1 cellular context compared by ENCODE assay signal in genomic region chr1:11929849-11930248, GRCh38.
A peak's percentile ranks its signal among the peaks of the same experiment; 100 is the strongest.
TF ChIP-seq lines count a peak whose summit lies in the region.

No MANE protein-coding gene starts in this region.

TF ChIP-seq in HepG2, 621 proteins besides CTCF, POLR2A, EP300 and RAD21 (continued from another document and continues in another):
- TF ChIP-seq TFAP4 (IDR thresholded peaks at IDR 0.05; ENCODE audit: borderline replicate concordance, low read depth) (peak; percentile 66; the same call in 1 of the 2 replicates), ZBTB39 (CRISPR knock-in tag; IDR thresholded peaks at IDR 0.05) (no peak), RBAK (CRISPR knock-in tag; IDR thresholded peaks at IDR 0.05) (no peak), SOX5 (CRISPR knock-in tag; IDR thresholded peaks at IDR 0.05; ENCODE audit: borderline replicate concordance) (peak; percentile 67), ZNF747 (CRISPR knock-in tag; IDR thresholded peaks at IDR 0.05; ENCODE audit: borderline replicate concordance) (no peak), THAP11 (CRISPR knock-in tag; IDR thresholded peaks at IDR 0.05) (peak; percentile 35; the same call in 1 of the 2 replicates), ZNF350 (CRISPR knock-in tag; IDR thresholded peaks at IDR 0.05; ENCODE audit: borderline replicate concordance, low read depth) (no peak), ZNF136 (CRISPR knock-in tag; IDR thresholded peaks at IDR 0.05; ENCODE audit: low read depth) (no peak), PBX2 (CRISPR knock-in tag; IDR thresholded peaks at IDR 0.05) (no peak), ELF4 (CRISPR knock-in tag; IDR thresholded peaks at IDR 0.05; ENCODE audit: borderline replicate concordance) (no peak), PITX1 (CRISPR knock-in tag; IDR thresholded peaks at IDR 0.05) (no peak), CHCHD3 (CRISPR knock-in tag; IDR thresholded peaks at IDR 0.05) (no peak), CAMTA2 (CRISPR knock-in tag; IDR thresholded peaks at IDR 0.05; ENCODE audit: borderline replicate concordance) (no peak), ZNF589 (CRISPR knock-in tag; conservative IDR thresholded peaks at IDR 0.05) (no peak), ZNF672 (CRISPR knock-in tag; IDR thresholded peaks at IDR 0.05) (no peak), ZBTB43 (CRISPR knock-in tag; conservative IDR thresholded peaks at IDR 0.05) (no peak), XBP1 (CRISPR knock-in tag; IDR thresholded peaks at IDR 0.05) (no peak), ZNF20 (CRISPR knock-in tag; IDR thresholded peaks at IDR 0.05) (no peak), MEF2D (CRISPR knock-in tag; IDR thresholded peaks at IDR 0.05) (no peak), ATF7-NPFF (CRISPR knock-in tag; IDR thresholded peaks at IDR 0.05; ENCODE audit: low read depth) (no peak), SMARCC2 (IDR thresholded peaks at IDR 0.05) (no peak), ZNF383 (CRISPR knock-in tag; IDR thresholded peaks at IDR 0.05; ENCODE audit: borderline replicate concordance) (no peak), NR2F6 (IDR thresholded peaks at IDR 0.05) (no peak), NR2F6 (CRISPR knock-in tag; IDR thresholded peaks at IDR 0.05) (peak; percentile 29; the same call in 1 of the 2 replicates), TFDP1 (CRISPR knock-in tag; IDR thresholded peaks at IDR 0.05; ENCODE audit: borderline replicate concordance) (no peak; the same call in 1 of the 2 replicates), U2AF2 (IDR thresholded peaks at IDR 0.05; ENCODE audit: low read depth, low read length) (no peak), ZNF709 (CRISPR knock-in tag; IDR thresholded peaks at IDR 0.05) (no peak), KLF12 (CRISPR knock-in tag; IDR thresholded peaks at IDR 0.05; ENCODE audit: borderline replicate concordance) (no peak), ZNF7 (CRISPR knock-in tag; IDR thresholded peaks at IDR 0.05) (no peak), TEF (CRISPR knock-in tag; IDR thresholded peaks at IDR 0.05) (no peak), THAP8 (CRISPR knock-in tag; IDR thresholded peaks at IDR 0.05; ENCODE audit: borderline replicate concordance) (no peak), NFE2L2 (IDR thresholded peaks at IDR 0.05; ENCODE audit: low read length) (no peak), NFAT5 (CRISPR knock-in tag; IDR thresholded peaks at IDR 0.05) (no peak), ZKSCAN8 (CRISPR knock-in tag; IDR thresholded peaks at IDR 0.05; ENCODE audit: borderline replicate concordance) (no peak), ZNF761 (CRISPR knock-in tag; conservative IDR thresholded peaks at IDR 0.05) (no peak), ZSCAN31 (CRISPR knock-in tag; IDR thresholded peaks at IDR 0.05; ENCODE audit: low read depth) (no peak), ELF3 (CRISPR knock-in tag; IDR thresholded peaks at IDR 0.05) (no peak), TEAD3 (CRISPR knock-in tag; optimal IDR thresholded peaks at IDR 0.05; ENCODE audit: borderline replicate concordance) (peak; percentile 67), MAZ (IDR thresholded peaks at IDR 0.05; ENCODE audit: borderline replicate concordance, low read depth, low read length) (no peak), MAZ (CRISPR knock-in tag; IDR thresholded peaks at IDR 0.05; ENCODE audit: low read depth) (no peak), MTA1 (CRISPR knock-in tag; IDR thresholded peaks at IDR 0.05; ENCODE audit: borderline replicate concordance) (no peak), ZBTB20 (CRISPR knock-in tag; IDR thresholded peaks at IDR 0.05; ENCODE audit: borderline replicate concordance, low read depth) (no peak), ZNF160 (CRISPR knock-in tag; IDR thresholded peaks at IDR 0.05) (no peak), BCL6 (CRISPR knock-in tag; IDR thresholded peaks at IDR 0.05) (peak; percentile 42; the same call in 1 of the 2 replicates), ZSCAN20 (CRISPR knock-in tag; IDR thresholded peaks at IDR 0.05; ENCODE audit: borderline replicate concordance) (no peak), ZNF569 (CRISPR knock-in tag; IDR thresholded peaks at IDR 0.05; ENCODE audit: borderline replicate concordance) (no peak), ZNF460 (CRISPR knock-in tag; IDR thresholded peaks at IDR 0.05; ENCODE audit: borderline replicate concordance) (no peak), ZNF564 (CRISPR knock-in tag; IDR thresholded peaks at IDR 0.05) (no peak), POLR2G (IDR thresholded peaks at IDR 0.05; ENCODE audit: low read depth, low read length) (no peak), SNAPC4 (CRISPR knock-in tag; IDR thresholded peaks at IDR 0.05) (no peak)
